Comparison of ENCODE assay signal across 8 cellular contexts in genomic region chr16:30335598-30336474, GRCh38. TPM values are rescaled to one million over a fixed set of nuclear protein-coding genes. Genes with fewer than 3 reads are reported as not detected.
A peak's percentile ranks its signal among the peaks of the same experiment; 100 is the strongest.
DNase-seq lines count a peak whose midpoint lies in the region; ATAC-seq and TF ChIP-seq lines count a peak whose summit lies in the region.

No MANE protein-coding gene starts in this region.

- intact Hi-C loops in A673 (cut with micrococcal nuclease; ENCODE audit: unreplicated experiment): no loop called here
- intact Hi-C loops in activated T-helper 1 cell treated with anti-CD3 and anti-CD28 coated beads, Interleukin-12 subunit alpha, Interleukin-12 subunit beta, Interleukin-2, Interleukin-4 antibody, amounts not matched to agents 30 ng/mL and 10 ng/mL and 1 ng/mL, durations not matched to agents 14 hours and 24 hours and 36 hours (cut with micrococcal nuclease): loop anchor here (1.0 to 2.0 kb wide), 3 partner anchors 19 to 43 kb away; partner anchors contain the start of genes CD2BP2 and TBC1D10B
- intact Hi-C loops in left ventricle myocardium inferior (cut with micrococcal nuclease): no loop called here

- H3K4me1 ChIP-seq in A673 (ENCODE audit: insufficient read depth, low read length, poor library complexity, severe bottlenecking) (no peaks in the 10 kb centered on the region), left ventricle myocardium inferior (peaks cover 16% of the 10 kb centered on the region), skeletal muscle satellite cell (ENCODE audit: control insufficient read depth, insufficient read depth, low read length) (peaks cover 7% of the 10 kb centered on the region)

- ATAC-seq in GM18870 (IDR thresholded peaks at IDR 0.05; ENCODE audit: unreplicated experiment) (peak; percentile 18), HG03521 (IDR thresholded peaks at IDR 0.05; ENCODE audit: unreplicated experiment) (peak; percentile 2), HG03442 (IDR thresholded peaks at IDR 0.05; ENCODE audit: unreplicated experiment) (no peak)

- peak overlapping the region; percentile 98 for H3K4me2 ChIP-seq in skeletal muscle satellite cell (ENCODE audit: low read length)

- H3K27ac ChIP-seq in A673 (ENCODE audit: low read depth, low read length, poor library complexity, severe bottlenecking): peak overlapping the region; percentile 73
- H3K27ac ChIP-seq in left ventricle myocardium inferior (replicated peaks): peak overlapping the region; percentile 98

- peak overlapping the region; percentile 89 for H3K9ac ChIP-seq in skeletal muscle satellite cell (ENCODE audit: low read depth, low read length)

- H3K27me3 Mint-ChIP-seq in activated T-helper 1 cell treated with anti-CD3 and anti-CD28 coated beads, Interleukin-12 subunit alpha, Interleukin-12 subunit beta, Interleukin-2, Interleukin-4 antibody, amounts not matched to agents 30 ng/mL and 10 ng/mL and 1 ng/mL, durations not matched to agents 14 hours and 24 hours and 36 hours (ENCODE audit: insufficient read depth): no peaks in the 10 kb centered on the region

- H3K9me3 ChIP-seq in A673 (ENCODE audit: low read depth, low read length, poor library complexity, severe bottlenecking) (no peaks in the 10 kb centered on the region), left ventricle myocardium inferior (replicated peaks) (no peaks in the 10 kb centered on the region), skeletal muscle satellite cell (replicated peaks; ENCODE audit: low read length) (no peaks in the 10 kb centered on the region)

- CTCF ChIA-PET in A673 (lab: Charles Lee): no interaction called here

- H3K27ac Mint-ChIP-seq in activated T-helper 1 cell treated with anti-CD3 and anti-CD28 coated beads, Interleukin-12 subunit alpha, Interleukin-12 subunit beta, Interleukin-2, Interleukin-4 antibody, amounts not matched to agents 30 ng/mL and 10 ng/mL and 1 ng/mL, durations not matched to agents 14 hours and 24 hours and 36 hours: peak overlapping the region; percentile 85

- H3K4me3 ChIP-seq in A673 (ENCODE audit: low read depth, low read length, poor library complexity, severe bottlenecking): peak overlapping the region; percentile 65
- H3K4me3 ChIP-seq in left ventricle myocardium inferior: peak overlapping the region; percentile 83
- H3K4me3 ChIP-seq in skeletal muscle satellite cell (ENCODE audit: low read length): peak overlapping the region; percentile 92

- H3K9me3 Mint-ChIP-seq in activated T-helper 1 cell treated with anti-CD3 and anti-CD28 coated beads, Interleukin-12 subunit alpha, Interleukin-12 subunit beta, Interleukin-2, Interleukin-4 antibody, amounts not matched to agents 30 ng/mL and 10 ng/mL and 1 ng/mL, durations not matched to agents 14 hours and 24 hours and 36 hours: no peaks in the 10 kb centered on the region

- H3K27me3 ChIP-seq in A673 (replicated peaks; ENCODE audit: insufficient read depth, low read depth, low read length, poor library complexity) (no peaks in the 10 kb centered on the region), left ventricle myocardium inferior (ENCODE audit: low read depth) (no peaks in the 10 kb centered on the region), skeletal muscle satellite cell (ENCODE audit: control insufficient read depth, insufficient read depth, low read length) (no peaks in the 10 kb centered on the region)

- no peak for TF ChIP-seq CTCF in A673 (conservative IDR thresholded peaks at IDR 0.05; ENCODE audit: low read depth, low read length)
- TF ChIP-seq CTCF in left ventricle myocardium inferior (IDR thresholded peaks at IDR 0.05; ENCODE audit: borderline replicate concordance): no peak
- TF ChIP-seq CTCF in GM20000 (IDR thresholded peaks at IDR 0.05; ENCODE audit: extremely low read depth, missing control alignments): no peak

- no peaks in the 10 kb centered on the region for H3K36me3 Mint-ChIP-seq in activated T-helper 1 cell treated with anti-CD3 and anti-CD28 coated beads, Interleukin-12 subunit alpha, Interleukin-12 subunit beta, Interleukin-2, Interleukin-4 antibody, amounts not matched to agents 30 ng/mL and 10 ng/mL and 1 ng/mL, durations not matched to agents 14 hours and 24 hours and 36 hours (ENCODE audit: low read depth)

- H3K4me3 Mint-ChIP-seq in activated T-helper 1 cell treated with anti-CD3 and anti-CD28 coated beads, Interleukin-12 subunit alpha, Interleukin-12 subunit beta, Interleukin-2, Interleukin-4 antibody, amounts not matched to agents 30 ng/mL and 10 ng/mL and 1 ng/mL, durations not matched to agents 14 hours and 24 hours and 36 hours: peak overlapping the region; percentile 86

- H3K4me1 Mint-ChIP-seq in activated T-helper 1 cell treated with anti-CD3 and anti-CD28 coated beads, Interleukin-12 subunit alpha, Interleukin-12 subunit beta, Interleukin-2, Interleukin-4 antibody, amounts not matched to agents 30 ng/mL and 10 ng/mL and 1 ng/mL, durations not matched to agents 14 hours and 24 hours and 36 hours (ENCODE audit: low read depth): peaks cover 16% of the 10 kb centered on the region

- no peak for DNase-seq in A673 (ENCODE audit: low spot score)
- DNase-seq in activated T-helper 1 cell treated with anti-CD3 and anti-CD28 coated beads, Interleukin-12 subunit alpha, Interleukin-12 subunit beta, Interleukin-2, Interleukin-4 antibody, amounts not matched to agents 30 ng/mL and 10 ng/mL and 1 ng/mL, durations not matched to agents 14 hours and 24 hours and 36 hours (ENCODE audit: low spot score): no peak
- no peak for DNase-seq in left ventricle myocardium inferior
- DNase-seq in GM20000 (ENCODE audit: low spot score): no peak

- H3K36me3 ChIP-seq in A673 (ENCODE audit: insufficient read depth, low read length, poor library complexity, severe bottlenecking): no peaks in the 10 kb centered on the region
- H3K36me3 ChIP-seq in left ventricle myocardium inferior: no peaks in the 10 kb centered on the region
- no peaks in the 10 kb centered on the region for H3K36me3 ChIP-seq in skeletal muscle satellite cell (ENCODE audit: insufficient read depth, low read length)

- BruUV-seq in A673 (replicated peaks; lab: Mats Ljungman, UMichigan): no TSS peak

- POLR2A ChIA-PET in A673 (lab: Charles Lee; ENCODE audit: low non-redundant PET): no interaction called here

RNA-seq across cellular contexts. Expression of gene CD2BP2, which starts 19.3 kb away (rescaled TPM):
- 67.6 and 72.5 TPM in 2 replicates for total RNA-seq in A673 (2021)
- total RNA-seq in activated T-helper 1 cell treated with anti-CD3 and anti-CD28 coated beads, Interleukin-12 subunit alpha, Interleukin-12 subunit beta, Interleukin-2, Interleukin-4 antibody, amounts not matched to agents 30 ng/mL and 10 ng/mL and 1 ng/mL, durations not matched to agents 14 hours and 24 hours and 36 hours: 100 and 104 TPM in 2 replicates
- total RNA-seq in left ventricle myocardium inferior: 29.8 TPM
- total RNA-seq in skeletal muscle satellite cell (2012; rRNA removed): 19.9 and 24.8 TPM in 2 replicates

RNA-seq across cellular contexts. Expression of gene TBC1D10B, which starts 34.5 kb away (rescaled TPM):
- total RNA-seq in A673 (2021): 59.3 and 66.0 TPM in 2 replicates
- total RNA-seq in activated T-helper 1 cell treated with anti-CD3 and anti-CD28 coated beads, Interleukin-12 subunit alpha, Interleukin-12 subunit beta, Interleukin-2, Interleukin-4 antibody, amounts not matched to agents 30 ng/mL and 10 ng/mL and 1 ng/mL, durations not matched to agents 14 hours and 24 hours and 36 hours: 68.9 and 73.6 TPM in 2 replicates
- 23.3 TPM for total RNA-seq in left ventricle myocardium inferior
- 37.8 and 50.5 TPM in 2 replicates for total RNA-seq in skeletal muscle satellite cell (2012; rRNA removed)

RNA-seq across cellular contexts. Expression of gene MYL11, which starts 38.8 kb away (rescaled TPM):
- total RNA-seq in A673 (2021): not detected in 2 replicates
- total RNA-seq in activated T-helper 1 cell treated with anti-CD3 and anti-CD28 coated beads, Interleukin-12 subunit alpha, Interleukin-12 subunit beta, Interleukin-2, Interleukin-4 antibody, amounts not matched to agents 30 ng/mL and 10 ng/mL and 1 ng/mL, durations not matched to agents 14 hours and 24 hours and 36 hours: 2.0 and 2.7 TPM in 2 replicates
- total RNA-seq in left ventricle myocardium inferior: not detected
- 0.51 and 137 TPM in 2 replicates for total RNA-seq in skeletal muscle satellite cell (2012; rRNA removed)

RNA-seq across cellular contexts. Expression of gene SEPTIN1, which starts 46.5 kb away (rescaled TPM):
- 0.86 and 1.3 TPM in 2 replicates for total RNA-seq in A673 (2021)
- 195 and 200 TPM in 2 replicates for total RNA-seq in activated T-helper 1 cell treated with anti-CD3 and anti-CD28 coated beads, Interleukin-12 subunit alpha, Interleukin-12 subunit beta, Interleukin-2, Interleukin-4 antibody, amounts not matched to agents 30 ng/mL and 10 ng/mL and 1 ng/mL, durations not matched to agents 14 hours and 24 hours and 36 hours
- 1.3 TPM for total RNA-seq in left ventricle myocardium inferior
- not detected in 2 replicates for total RNA-seq in skeletal muscle satellite cell (2012; rRNA removed)

RNA-seq across cellular contexts. Expression of gene ZNF48, which starts 59.4 kb away (rescaled TPM):
- 21.6 and 22.0 TPM in 2 replicates for total RNA-seq in A673 (2021)
- total RNA-seq in activated T-helper 1 cell treated with anti-CD3 and anti-CD28 coated beads, Interleukin-12 subunit alpha, Interleukin-12 subunit beta, Interleukin-2, Interleukin-4 antibody, amounts not matched to agents 30 ng/mL and 10 ng/mL and 1 ng/mL, durations not matched to agents 14 hours and 24 hours and 36 hours: 20.2 and 21.4 TPM in 2 replicates
- 5.0 TPM for total RNA-seq in left ventricle myocardium inferior
- total RNA-seq in skeletal muscle satellite cell (2012; rRNA removed): 4.6 and 7.0 TPM in 2 replicates
